ENCODE assay signal across 16 cellular contexts in genomic region chr3:29057326-29057725, GRCh38.
DNase-seq lines count a peak whose midpoint lies in the region; ATAC-seq and TF ChIP-seq lines count a peak whose summit lies in the region.
"Had no signal": no experiment of that assay in that cellular context is flagged by ENCODE, and none has a peak within 500 bp of the region (broad histone marks: within the 10 kb centered on the region; RNA-seq: fewer than 3 reads in every experiment).

No MANE protein-coding gene starts in this region.

- H3K27ac Mint-ChIP-seq in WTC11, result peak overlapping the region; percentile 71
- H3K27ac Mint-ChIP-seq: activated naive CD8-positive, alpha-beta T cell treated with anti-CD3 and anti-CD28 coated beads for 36 hours; CD8-positive, alpha-beta memory T cell; natural killer cell treated with Interleukin-12 subunit alpha and Interleukin-12 subunit beta and Interleukin-15 and Interleukin-18, amount 100 ng/mL, for 72 hours; stimulated activated naive CD8-positive, alpha-beta T cell treated with anti-CD3 and anti-CD28 coated beads, Interleukin-15, amount 100 ng/mL, for 72 hours had no signal

- H4K20me1 ChIP-seq in GM23248 (ENCODE audit: insufficient read depth), result no peaks in the 10 kb centered on the region

- no peak overlapping the region for H3K4me2 ChIP-seq in GM23248 (ENCODE audit: unreplicated experiment)

- H3K9me3 ChIP-seq in GM23248 (ENCODE audit: low read depth), result no peaks in the 10 kb centered on the region

- CTCF ChIA-PET in WTC11 (lab: Charles Lee), result interaction anchor here (0.9 kb wide), 1 partner anchor 390 kb away, joined by 3 read pairs; no protein-coding TSS in a partner anchor

- peaks cover 10% of the 10 kb centered on the region for H3K4me1 ChIP-seq in GM23248 (ENCODE audit: insufficient read depth)
- H3K4me1 ChIP-seq: left lung, sigmoid colon had no signal

- ATAC-seq in WTC11, result peak; percentile 96
- ATAC-seq in HG02973 (IDR thresholded peaks at IDR 0.05; ENCODE audit: unreplicated experiment), result no peak
- no peak for ATAC-seq in HG03108 (IDR thresholded peaks at IDR 0.05; ENCODE audit: unreplicated experiment)
- no peak for ATAC-seq in left colon
- ATAC-seq: left lung; natural killer cell treated with Interleukin-12 subunit alpha and Interleukin-12 subunit beta and Interleukin-15 and Interleukin-18, amount 100 ng/mL, for 72 hours; stimulated activated naive CD8-positive, alpha-beta T cell treated with anti-CD3 and anti-CD28 coated beads, Interleukin-15, amount 100 ng/mL, for 72 hours had no signal

- peaks cover 11% of the 10 kb centered on the region; the same call in 1 of the 2 replicates for H3K36me3 Mint-ChIP-seq in WTC11
- H3K36me3 Mint-ChIP-seq: CD8-positive, alpha-beta memory T cell had no signal

- H3K36me3 ChIP-seq in GM23248 (ENCODE audit: low read depth), result no peaks in the 10 kb centered on the region
- H3K36me3 ChIP-seq: left lung, sigmoid colon had no signal

- H3K9me3 Mint-ChIP-seq in WTC11, result peaks cover 33% of the 10 kb centered on the region

- peaks cover 14% of the 10 kb centered on the region for H3K4me1 Mint-ChIP-seq in WTC11
- H3K4me1 Mint-ChIP-seq: activated naive CD8-positive, alpha-beta T cell treated with anti-CD3 and anti-CD28 coated beads for 36 hours; CD8-positive, alpha-beta memory T cell; stimulated activated naive CD8-positive, alpha-beta T cell treated with anti-CD3 and anti-CD28 coated beads, Interleukin-15, amount 100 ng/mL, for 72 hours had no signal

- intact Hi-C loops in left colon (cut with DNase I, micrococcal nuclease), result no loop called here

- H3K27ac ChIP-seq in GM23248, result peak overlapping the region; percentile 69
- H3K27ac ChIP-seq: left lung, sigmoid colon had no signal

- POLR2A ChIA-PET in WTC11 (lab: Charles Lee), result interaction anchor here (0.6 kb wide), 1 partner anchor 34 kb away, joined by 3 read pairs; no protein-coding TSS in a partner anchor

- DNase-seq in GM23248 (peak; percentile 85), WTC11 (ENCODE audit: low spot score) (peak; percentile 37), fibroblast of peridontal ligament (ENCODE audit: extremely low read depth) (peak; percentile 88), renal cortical epithelial cell (ENCODE audit: low read depth) (peak; percentile 98), left colon (no peak), cerebellum (ENCODE audit: low spot score) (no peak)
- DNase-seq: activated naive CD8-positive, alpha-beta T cell treated with anti-CD3 and anti-CD28 coated beads for 36 hours; CD8-positive, alpha-beta memory T cell; glutamatergic neuron; left lung; NCI-H1048; sigmoid colon; stimulated activated naive CD8-positive, alpha-beta T cell treated with anti-CD3 and anti-CD28 coated beads, Interleukin-15, amount 100 ng/mL, for 72 hours had no signal

- no peak overlapping the region for H2AFZ ChIP-seq in GM23248

- H3K79me2 ChIP-seq in GM23248 (ENCODE audit: insufficient read depth), result no peaks in the 10 kb centered on the region

- H3K4me3 ChIP-seq in GM23248, result no peak overlapping the region
- H3K4me3 ChIP-seq: left lung, sigmoid colon had no signal

- H3K27me3 Mint-ChIP-seq in WTC11 (ENCODE audit: low read depth), result no peaks in the 10 kb centered on the region; the same call in 1 of the 2 replicates
- H3K27me3 Mint-ChIP-seq: natural killer cell treated with Interleukin-12 subunit alpha and Interleukin-12 subunit beta and Interleukin-15 and Interleukin-18, amount 100 ng/mL, for 72 hours had no signal

- H3K27me3 ChIP-seq in GM23248 (replicated peaks; ENCODE audit: insufficient read depth), result no peaks in the 10 kb centered on the region
- H3K27me3 ChIP-seq: left lung, sigmoid colon had no signal

- H3K4me3 Mint-ChIP-seq in WTC11, result no peak overlapping the region
- H3K4me3 Mint-ChIP-seq: activated naive CD8-positive, alpha-beta T cell treated with anti-CD3 and anti-CD28 coated beads for 36 hours; CD8-positive, alpha-beta memory T cell; natural killer cell treated with Interleukin-12 subunit alpha and Interleukin-12 subunit beta and Interleukin-15 and Interleukin-18, amount 100 ng/mL, for 72 hours; stimulated activated naive CD8-positive, alpha-beta T cell treated with anti-CD3 and anti-CD28 coated beads, Interleukin-15, amount 100 ng/mL, for 72 hours had no signal

- no peaks in the 10 kb centered on the region for H3F3A ChIP-seq in GM23248 (ENCODE audit: insufficient read depth)

- no peaks in the 10 kb centered on the region for H3K9me2 ChIP-seq in GM23248 (ENCODE audit: insufficient read depth)

- in situ Hi-C loops in GM23248 (cut with MboI), result no loop called here

- no peak for TF ChIP-seq CTCF in WTC11 (IDR thresholded peaks at IDR 0.05)

- H3K9ac ChIP-seq in GM23248, result peak overlapping the region; percentile 20

TF ChIP-seq in WTC11, 78 proteins besides CTCF, POLR2A, EP300 and RAD21 (continues in another document):
- TF ChIP-seq JAZF1 (CRISPR knock-in tag; IDR thresholded peaks at IDR 0.05) (no peak), CREB1 (CRISPR knock-in tag; IDR thresholded peaks at IDR 0.05) (no peak), ZNF121 (CRISPR knock-in tag; IDR thresholded peaks at IDR 0.05) (no peak), PRDM15 (CRISPR knock-in tag; IDR thresholded peaks at IDR 0.05) (no peak), HMGA2 (CRISPR knock-in tag; IDR thresholded peaks at IDR 0.05) (no peak), ZBTB21 (CRISPR knock-in tag; IDR thresholded peaks at IDR 0.05; ENCODE audit: borderline replicate concordance) (no peak), USF1 (CRISPR knock-in tag; IDR thresholded peaks at IDR 0.05) (no peak), TEAD1 (CRISPR knock-in tag; IDR thresholded peaks at IDR 0.05) (no peak), ZNF416 (CRISPR knock-in tag; IDR thresholded peaks at IDR 0.05) (no peak), IRF2 (CRISPR knock-in tag; IDR thresholded peaks at IDR 0.05; ENCODE audit: borderline replicate concordance, low read depth) (no peak), TP53 (CRISPR knock-in tag; IDR thresholded peaks at IDR 0.05) (no peak), NR2C2 (CRISPR knock-in tag; IDR thresholded peaks at IDR 0.05) (no peak), ZNF281 (CRISPR knock-in tag; IDR thresholded peaks at IDR 0.05) (no peak)

Comparison
In these comparisons a context has a peak if more than half of its experiments do, and no peak if none do; other contexts are left out.
1. DNase-seq: peak in GM23248 (single experiment), WTC11 (single experiment), fibroblast of peridontal ligament (single experiment) and renal cortical epithelial cell (single experiment); none in left colon (0 of 2) and cerebellum (single experiment).